Comparison of ENCODE assay signal across 8 cellular contexts in genomic region chr16:2223375-2224182, GRCh38. TPM values are rescaled to one million over a fixed set of nuclear protein-coding genes. Genes with fewer than 3 reads are reported as not detected.
DNase-seq lines count a peak whose midpoint lies in the region; ATAC-seq, FAIRE-seq and TF ChIP-seq lines count a peak whose summit lies in the region.

A gene with protein sequence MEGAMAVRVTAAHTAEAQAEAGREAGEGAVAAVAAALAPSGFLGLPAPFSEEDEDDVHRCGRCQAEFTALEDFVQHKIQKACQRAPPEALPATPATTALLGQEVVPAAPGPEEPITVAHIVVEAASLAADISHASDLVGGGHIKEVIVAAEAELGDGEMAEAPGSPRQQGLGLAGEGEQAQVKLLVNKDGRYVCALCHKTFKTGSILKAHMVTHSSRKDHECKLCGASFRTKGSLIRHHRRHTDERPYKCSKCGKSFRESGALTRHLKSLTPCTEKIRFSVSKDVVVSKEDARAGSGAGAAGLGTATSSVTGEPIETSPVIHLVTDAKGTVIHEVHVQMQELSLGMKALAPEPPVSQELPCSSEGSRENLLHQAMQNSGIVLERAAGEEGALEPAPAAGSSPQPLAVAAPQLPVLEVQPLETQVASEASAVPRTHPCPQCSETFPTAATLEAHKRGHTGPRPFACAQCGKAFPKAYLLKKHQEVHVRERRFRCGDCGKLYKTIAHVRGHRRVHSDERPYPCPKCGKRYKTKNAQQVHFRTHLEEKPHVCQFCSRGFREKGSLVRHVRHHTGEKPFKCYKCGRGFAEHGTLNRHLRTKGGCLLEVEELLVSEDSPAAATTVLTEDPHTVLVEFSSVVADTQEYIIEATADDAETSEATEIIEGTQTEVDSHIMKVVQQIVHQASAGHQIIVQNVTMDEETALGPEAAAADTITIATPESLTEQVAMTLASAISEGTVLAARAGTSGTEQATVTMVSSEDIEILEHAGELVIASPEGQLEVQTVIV (plus strand): TSS chr16:2223591. CDS start chr16:2223614, 23 bp downstream.

- peak within 1 kb of the TSS; percentile 55 to 96 for H3K9ac ChIP-seq in kidney (ENCODE audit: low read length in 2 of 2)

- H3K36me3 ChIP-seq in kidney (ENCODE audit: control insufficient read depth in 1 of 2, insufficient read depth in 2 of 2, low read length in 2 of 2), result peaks cover 0 to under 1% of the 10 kb centered on the region in 2 donors

- peak within 1 kb of the TSS; percentile 85 for H3K4me3 ChIP-seq in AG10803 (ENCODE audit: low read length)
- H3K4me3 ChIP-seq in kidney (ENCODE audit: low read length in 2 of 2), result peak within 1 kb of the TSS; percentile 70 to 71

- no peaks in the 10 kb centered on the region for H3K9me3 ChIP-seq in kidney (ENCODE audit: control insufficient read depth in 1 of 2, low read length in 2 of 2)

- intact Hi-C loops in kidney (cut with DNase I), result no loop called here

- peak; percentile 46 for FAIRE-seq in kidney (lab: Jason Lieb, UNC)

- H3K4me1 ChIP-seq in kidney (ENCODE audit: control insufficient read depth in 1 of 2, insufficient read depth in 1 of 2, low read depth in 1 of 2, low read length in 2 of 2), result peaks cover 3 to 6% of the 10 kb centered on the region in 2 donors

- peak; percentile 94 for ATAC-seq in GM19043 (IDR thresholded peaks at IDR 0.05; ENCODE audit: low read depth, unreplicated experiment)
- peak; percentile 81 for ATAC-seq in HG03378 (IDR thresholded peaks at IDR 0.05; ENCODE audit: unreplicated experiment)

- TF ChIP-seq CTCF in AG10803 (conservative IDR thresholded peaks at IDR 0.05; ENCODE audit: low read length) (no peak), kidney (IDR thresholded peaks at IDR 0.05; ENCODE audit: borderline replicate concordance, extremely low read depth, insufficient read depth) (no peak)

- DNase-seq in AG10803 (ENCODE audit: low read depth), result peak; percentile 100
- DNase-seq in NCI-H460 (ENCODE audit: extremely low read depth, low read depth), result peak; percentile 99
- DNase-seq in activated CD4-positive, alpha-beta T cell treated with anti-CD3 and anti-CD28 coated beads for 1 hour, result peak; percentile 98
- peak; percentile 100 for DNase-seq in cerebellum (ENCODE audit: low spot score)
- peak; percentile 100 for DNase-seq in kidney
- peak; percentile 100 for DNase-seq in stimulated activated CD4-positive, alpha-beta T cell treated with anti-CD3 and anti-CD28 coated beads, Interleukin-15, amount 100 ng/mL, for 24 hours

- peak within 1 kb of the TSS; percentile 65 to 69 for H3K27ac ChIP-seq in kidney (ENCODE audit: low read depth in 2 of 2, low read length in 2 of 2)

RNA-seq across cellular contexts. Expression of the gene that starts here (rescaled TPM):
- 18.6 and 21.7 TPM in 2 replicates for total RNA-seq in NCI-H460 (2014; rRNA removed; shearing (Covaris generic))
- polyA plus RNA-seq in NCI-H460 (2014; cell fraction: nucleus; rRNA removed), result 162 and 549 TPM in 2 replicates
- total RNA-seq in cerebellum (25.3 TPM), kidney (26.0 TPM)
- polyA plus RNA-seq in kidney (ENCODE audit: insufficient read depth, low read depth, low replicate concordance), result 13.6 TPM

Comparison
In these comparisons a context has a peak if more than half of its experiments do, and no peak if none do; other contexts are left out.
1. Peak in every context shown above with its lines: DNase-seq, ATAC-seq, H3K4me3 ChIP-seq and H3K27ac ChIP-seq.